Comparison of ENCODE assay signal across 14 cellular contexts in the genomic region with DNA sequence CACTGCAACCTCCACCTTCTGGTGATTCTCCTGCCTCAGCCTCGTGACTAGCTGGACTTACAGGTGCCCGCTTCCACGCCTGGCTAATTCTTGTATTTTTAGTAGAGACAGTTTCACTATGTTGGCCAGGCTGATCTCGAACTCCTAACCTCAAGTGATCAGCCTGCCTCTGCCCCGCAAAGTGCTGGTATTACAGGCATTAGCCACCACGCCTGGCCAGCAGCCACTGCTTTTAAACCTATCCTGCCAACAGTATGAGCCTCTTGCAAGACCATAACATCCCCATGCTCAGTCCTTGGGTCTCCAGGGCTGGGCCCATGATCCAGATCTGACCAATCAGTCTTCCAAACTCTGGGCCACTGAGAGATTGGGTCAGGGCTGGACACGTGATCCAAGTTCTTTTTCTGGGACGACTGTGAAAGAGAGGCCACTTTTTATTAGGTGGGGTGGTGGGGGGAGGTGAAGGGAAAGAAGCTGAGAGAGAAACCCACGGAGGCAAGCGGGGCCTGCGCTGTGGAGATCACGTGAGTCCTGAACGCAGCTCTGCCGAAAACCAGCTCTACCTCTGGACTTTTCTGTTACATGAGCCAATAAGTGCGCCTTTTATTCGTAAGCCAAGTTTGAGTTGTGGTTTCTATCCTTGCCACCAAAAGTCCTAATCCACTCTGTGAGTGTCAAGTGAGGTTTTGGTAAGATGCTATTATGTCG. TPM values are rescaled to one million over a fixed set of nuclear protein-coding genes. Genes with fewer than 3 reads are reported as not detected.
A peak's percentile ranks its signal among the peaks of the same experiment; 100 is the strongest.
DNase-seq lines count a peak whose midpoint lies in the region; ATAC-seq, FAIRE-seq and TF ChIP-seq lines count a peak whose summit lies in the region.
"Had no signal": no experiment of that assay in that cellular context is flagged by ENCODE, and none has a peak within 500 bp of the region (broad histone marks: within the 10 kb centered on the region; RNA-seq: fewer than 3 reads in every experiment).

No MANE protein-coding gene starts in this region.

- peaks cover 29% of the 10 kb centered on the region for H3K36me3 Mint-ChIP-seq in stimulated activated naive CD8-positive, alpha-beta T cell treated with anti-CD3 and anti-CD28 coated beads, Interleukin-15, Interleukin-2, amounts not matched to agents 100 ng/mL and 50 ng/mL, for 24 hours (ENCODE audit: low read depth)

- peaks cover 6% of the 10 kb centered on the region for H3K36me3 ChIP-seq in osteoblast (ENCODE audit: insufficient read depth, low read length)
- peaks cover 11% of the 10 kb centered on the region for H3K36me3 ChIP-seq in effector memory CD4-positive, alpha-beta T cell (ENCODE audit: control insufficient read depth, insufficient read depth, low read length)

- no peak for TF ChIP-seq CTCF in osteoblast (IDR thresholded peaks at IDR 0.05; ENCODE audit: extremely low read depth, low read depth, low read length)

- H2AFZ ChIP-seq in osteoblast (ENCODE audit: low read length) = peak overlapping the region; percentile 63

- H3K4me1 ChIP-seq in osteoblast (ENCODE audit: insufficient read depth, low read length) = no peaks in the 10 kb centered on the region
- no peaks in the 10 kb centered on the region for H3K4me1 ChIP-seq in effector memory CD4-positive, alpha-beta T cell (ENCODE audit: control insufficient read depth, insufficient read depth, low read length, poor library complexity, severe bottlenecking)

- ATAC-seq in stimulated activated naive CD8-positive, alpha-beta T cell treated with anti-CD3 and anti-CD28 coated beads, Interleukin-15, amount 100 ng/mL, for 72 hours = no peak

- peak overlapping the region; percentile 19 for H3K27ac ChIP-seq in cingulate gyrus (ENCODE audit: low read depth, low read length)
- H3K27ac ChIP-seq in osteoblast (ENCODE audit: low read depth, low read length) = no peak overlapping the region
- no peak overlapping the region for H3K27ac ChIP-seq in effector memory CD4-positive, alpha-beta T cell (ENCODE audit: insufficient read depth, low read length, poor library complexity, severe bottlenecking)

- no peaks in the 10 kb centered on the region for H3K27me3 ChIP-seq in osteoblast (ENCODE audit: insufficient read depth, low read length)
- H3K27me3 ChIP-seq in effector memory CD4-positive, alpha-beta T cell (replicated peaks; ENCODE audit: control insufficient read depth, insufficient read depth, low read length, poor library complexity, severe bottlenecking) = no peaks in the 10 kb centered on the region

- no peaks in the 10 kb centered on the region for H4K20me1 ChIP-seq in osteoblast (ENCODE audit: insufficient read depth, low read length)

- H3K4me3 Mint-ChIP-seq in stimulated activated naive CD8-positive, alpha-beta T cell treated with anti-CD3 and anti-CD28 coated beads, Interleukin-15, Interleukin-2, amounts not matched to agents 100 ng/mL and 50 ng/mL, for 24 hours = no peak overlapping the region
- H3K4me3 Mint-ChIP-seq in stimulated activated naive CD8-positive, alpha-beta T cell treated with anti-CD3 and anti-CD28 coated beads, Interleukin-15, amount 100 ng/mL, for 72 hours = no peak overlapping the region
- H3K4me3 Mint-ChIP-seq: HFFc6 had no signal

- no peaks in the 10 kb centered on the region for H3K79me2 ChIP-seq in osteoblast (ENCODE audit: insufficient read depth, low read length)

- H3K4me1 Mint-ChIP-seq in stimulated activated naive CD8-positive, alpha-beta T cell treated with anti-CD3 and anti-CD28 coated beads, Interleukin-15, Interleukin-2, amounts not matched to agents 100 ng/mL and 50 ng/mL, for 24 hours (ENCODE audit: low read depth) = no peaks in the 10 kb centered on the region
- H3K4me1 Mint-ChIP-seq in stimulated activated naive CD8-positive, alpha-beta T cell treated with anti-CD3 and anti-CD28 coated beads, Interleukin-15, amount 100 ng/mL, for 72 hours = peaks cover 6% of the 10 kb centered on the region

- H3K4me3 ChIP-seq in osteoblast (ENCODE audit: insufficient read depth, low read length) = peak overlapping the region; percentile 56
- H3K4me3 ChIP-seq in effector memory CD4-positive, alpha-beta T cell (ENCODE audit: insufficient read depth, low read depth, low read length, poor library complexity, severe bottlenecking) = no peak overlapping the region

- no peaks in the 10 kb centered on the region for H3K9me3 ChIP-seq in osteoblast (ENCODE audit: low read depth, low read length)
- H3K9me3 ChIP-seq in effector memory CD4-positive, alpha-beta T cell (ENCODE audit: control insufficient read depth, low read length) = no peaks in the 10 kb centered on the region

- no peak for FAIRE-seq in GM19239 (lab: Jason Lieb, UNC)

- no peak for DNase-seq in stimulated activated naive CD8-positive, alpha-beta T cell treated with anti-CD3 and anti-CD28 coated beads, Interleukin-15, amount 100 ng/mL, for 72 hours
- DNase-seq in osteoblast (ENCODE audit: insufficient read length, low spot score, missing footprints) (no peak), GM19239 (ENCODE audit: insufficient read length, low spot score) (no peak), retina (no peak)
- no peak for DNase-seq in effector memory CD4-positive, alpha-beta T cell
- DNase-seq: COR-L47, DMS53, HFFc6, MM.1S, NCI-H1092 treated with DMSO at 0.1 percent for 48 hours, NCI-H2227 treated with DMSO at 0.1 percent for 48 hours, SHP77 treated with DMSO at 0.1 percent for 48 hours had no signal

- no peaks in the 10 kb centered on the region for H3K27me3 Mint-ChIP-seq in stimulated activated naive CD8-positive, alpha-beta T cell treated with anti-CD3 and anti-CD28 coated beads, Interleukin-15, Interleukin-2, amounts not matched to agents 100 ng/mL and 50 ng/mL, for 24 hours
- H3K27me3 Mint-ChIP-seq in stimulated activated naive CD8-positive, alpha-beta T cell treated with anti-CD3 and anti-CD28 coated beads, Interleukin-15, amount 100 ng/mL, for 72 hours = no peaks in the 10 kb centered on the region

- H3K9me3 Mint-ChIP-seq in stimulated activated naive CD8-positive, alpha-beta T cell treated with anti-CD3 and anti-CD28 coated beads, Interleukin-15, Interleukin-2, amounts not matched to agents 100 ng/mL and 50 ng/mL, for 24 hours = no peaks in the 10 kb centered on the region
- no peaks in the 10 kb centered on the region for H3K9me3 Mint-ChIP-seq in stimulated activated naive CD8-positive, alpha-beta T cell treated with anti-CD3 and anti-CD28 coated beads, Interleukin-15, amount 100 ng/mL, for 72 hours
- H3K9me3 Mint-ChIP-seq: HFFc6 had no signal

- peak overlapping the region; percentile 58 for H3K27ac Mint-ChIP-seq in stimulated activated naive CD8-positive, alpha-beta T cell treated with anti-CD3 and anti-CD28 coated beads, Interleukin-15, Interleukin-2, amounts not matched to agents 100 ng/mL and 50 ng/mL, for 24 hours
- H3K27ac Mint-ChIP-seq in stimulated activated naive CD8-positive, alpha-beta T cell treated with anti-CD3 and anti-CD28 coated beads, Interleukin-15, amount 100 ng/mL, for 72 hours = no peak overlapping the region
- H3K27ac Mint-ChIP-seq: HFFc6 had no signal

- peak overlapping the region; percentile 72 for H3K4me2 ChIP-seq in osteoblast (ENCODE audit: insufficient read depth, low read length)

RNA-seq across cellular contexts. Expression of a gene that starts 17.9 kb away (rescaled TPM):
- 3.2 and 6.2 TPM in 2 replicates for total RNA-seq in osteoblast

RNA-seq across cellular contexts. Expression of a gene that starts 36.6 kb away (rescaled TPM):
- total RNA-seq in osteoblast = 47.4 and 47.7 TPM in 2 replicates

RNA-seq across cellular contexts. Expression of a gene that starts 36.7 kb away (rescaled TPM):
- total RNA-seq in osteoblast = 9.7 and 11.2 TPM in 2 replicates
